ENCODE assay signal across 1 cellular context in the genomic region with DNA sequence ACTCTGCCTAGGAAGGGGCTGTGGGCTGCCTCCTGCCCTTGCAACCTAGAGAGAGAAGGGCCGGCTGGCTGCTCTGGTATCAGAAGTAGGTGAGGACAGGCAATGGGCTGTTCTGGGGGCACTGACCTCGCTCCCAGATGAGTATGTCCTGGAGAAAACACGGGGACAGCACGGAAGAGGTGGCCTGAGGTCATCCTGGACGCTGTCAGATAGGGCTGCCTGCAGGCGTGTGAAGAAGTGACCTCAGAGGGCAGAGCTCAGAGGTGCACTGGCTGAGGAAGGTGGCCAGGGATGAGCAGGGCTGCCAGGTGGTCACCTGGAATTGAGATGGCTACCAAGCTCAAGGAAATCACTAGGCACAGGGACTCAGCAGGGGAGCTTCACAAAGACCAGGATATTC.
TF ChIP-seq lines count a peak whose summit lies in the region.

No MANE protein-coding gene starts in this region.

TF ChIP-seq in HepG2, 621 proteins besides CTCF, POLR2A, EP300 and RAD21 (continued from another document):
- no peak for TF ChIP-seq ZNF841 (CRISPR knock-in tag; IDR thresholded peaks at IDR 0.05; ENCODE audit: borderline replicate concordance)
- TF ChIP-seq ZNF7 (CRISPR knock-in tag; IDR thresholded peaks at IDR 0.05) = no peak
- TF ChIP-seq ZFP36L1 (CRISPR knock-in tag; IDR thresholded peaks at IDR 0.05) = no peak
- TF ChIP-seq, protein P1, sequence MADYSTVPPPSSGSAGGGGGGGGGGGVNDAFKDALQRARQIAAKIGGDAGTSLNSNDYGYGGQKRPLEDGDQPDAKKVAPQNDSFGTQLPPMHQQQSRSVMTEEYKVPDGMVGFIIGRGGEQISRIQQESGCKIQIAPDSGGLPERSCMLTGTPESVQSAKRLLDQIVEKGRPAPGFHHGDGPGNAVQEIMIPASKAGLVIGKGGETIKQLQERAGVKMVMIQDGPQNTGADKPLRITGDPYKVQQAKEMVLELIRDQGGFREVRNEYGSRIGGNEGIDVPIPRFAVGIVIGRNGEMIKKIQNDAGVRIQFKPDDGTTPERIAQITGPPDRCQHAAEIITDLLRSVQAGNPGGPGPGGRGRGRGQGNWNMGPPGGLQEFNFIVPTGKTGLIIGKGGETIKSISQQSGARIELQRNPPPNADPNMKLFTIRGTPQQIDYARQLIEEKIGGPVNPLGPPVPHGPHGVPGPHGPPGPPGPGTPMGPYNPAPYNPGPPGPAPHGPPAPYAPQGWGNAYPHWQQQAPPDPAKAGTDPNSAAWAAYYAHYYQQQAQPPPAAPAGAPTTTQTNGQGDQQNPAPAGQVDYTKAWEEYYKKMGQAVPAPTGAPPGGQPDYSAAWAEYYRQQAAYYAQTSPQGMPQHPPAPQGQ (CRISPR knock-in tag; IDR thresholded peaks at IDR 0.05; ENCODE audit: borderline replicate concordance) = no peak
- TF ChIP-seq, protein P2, sequence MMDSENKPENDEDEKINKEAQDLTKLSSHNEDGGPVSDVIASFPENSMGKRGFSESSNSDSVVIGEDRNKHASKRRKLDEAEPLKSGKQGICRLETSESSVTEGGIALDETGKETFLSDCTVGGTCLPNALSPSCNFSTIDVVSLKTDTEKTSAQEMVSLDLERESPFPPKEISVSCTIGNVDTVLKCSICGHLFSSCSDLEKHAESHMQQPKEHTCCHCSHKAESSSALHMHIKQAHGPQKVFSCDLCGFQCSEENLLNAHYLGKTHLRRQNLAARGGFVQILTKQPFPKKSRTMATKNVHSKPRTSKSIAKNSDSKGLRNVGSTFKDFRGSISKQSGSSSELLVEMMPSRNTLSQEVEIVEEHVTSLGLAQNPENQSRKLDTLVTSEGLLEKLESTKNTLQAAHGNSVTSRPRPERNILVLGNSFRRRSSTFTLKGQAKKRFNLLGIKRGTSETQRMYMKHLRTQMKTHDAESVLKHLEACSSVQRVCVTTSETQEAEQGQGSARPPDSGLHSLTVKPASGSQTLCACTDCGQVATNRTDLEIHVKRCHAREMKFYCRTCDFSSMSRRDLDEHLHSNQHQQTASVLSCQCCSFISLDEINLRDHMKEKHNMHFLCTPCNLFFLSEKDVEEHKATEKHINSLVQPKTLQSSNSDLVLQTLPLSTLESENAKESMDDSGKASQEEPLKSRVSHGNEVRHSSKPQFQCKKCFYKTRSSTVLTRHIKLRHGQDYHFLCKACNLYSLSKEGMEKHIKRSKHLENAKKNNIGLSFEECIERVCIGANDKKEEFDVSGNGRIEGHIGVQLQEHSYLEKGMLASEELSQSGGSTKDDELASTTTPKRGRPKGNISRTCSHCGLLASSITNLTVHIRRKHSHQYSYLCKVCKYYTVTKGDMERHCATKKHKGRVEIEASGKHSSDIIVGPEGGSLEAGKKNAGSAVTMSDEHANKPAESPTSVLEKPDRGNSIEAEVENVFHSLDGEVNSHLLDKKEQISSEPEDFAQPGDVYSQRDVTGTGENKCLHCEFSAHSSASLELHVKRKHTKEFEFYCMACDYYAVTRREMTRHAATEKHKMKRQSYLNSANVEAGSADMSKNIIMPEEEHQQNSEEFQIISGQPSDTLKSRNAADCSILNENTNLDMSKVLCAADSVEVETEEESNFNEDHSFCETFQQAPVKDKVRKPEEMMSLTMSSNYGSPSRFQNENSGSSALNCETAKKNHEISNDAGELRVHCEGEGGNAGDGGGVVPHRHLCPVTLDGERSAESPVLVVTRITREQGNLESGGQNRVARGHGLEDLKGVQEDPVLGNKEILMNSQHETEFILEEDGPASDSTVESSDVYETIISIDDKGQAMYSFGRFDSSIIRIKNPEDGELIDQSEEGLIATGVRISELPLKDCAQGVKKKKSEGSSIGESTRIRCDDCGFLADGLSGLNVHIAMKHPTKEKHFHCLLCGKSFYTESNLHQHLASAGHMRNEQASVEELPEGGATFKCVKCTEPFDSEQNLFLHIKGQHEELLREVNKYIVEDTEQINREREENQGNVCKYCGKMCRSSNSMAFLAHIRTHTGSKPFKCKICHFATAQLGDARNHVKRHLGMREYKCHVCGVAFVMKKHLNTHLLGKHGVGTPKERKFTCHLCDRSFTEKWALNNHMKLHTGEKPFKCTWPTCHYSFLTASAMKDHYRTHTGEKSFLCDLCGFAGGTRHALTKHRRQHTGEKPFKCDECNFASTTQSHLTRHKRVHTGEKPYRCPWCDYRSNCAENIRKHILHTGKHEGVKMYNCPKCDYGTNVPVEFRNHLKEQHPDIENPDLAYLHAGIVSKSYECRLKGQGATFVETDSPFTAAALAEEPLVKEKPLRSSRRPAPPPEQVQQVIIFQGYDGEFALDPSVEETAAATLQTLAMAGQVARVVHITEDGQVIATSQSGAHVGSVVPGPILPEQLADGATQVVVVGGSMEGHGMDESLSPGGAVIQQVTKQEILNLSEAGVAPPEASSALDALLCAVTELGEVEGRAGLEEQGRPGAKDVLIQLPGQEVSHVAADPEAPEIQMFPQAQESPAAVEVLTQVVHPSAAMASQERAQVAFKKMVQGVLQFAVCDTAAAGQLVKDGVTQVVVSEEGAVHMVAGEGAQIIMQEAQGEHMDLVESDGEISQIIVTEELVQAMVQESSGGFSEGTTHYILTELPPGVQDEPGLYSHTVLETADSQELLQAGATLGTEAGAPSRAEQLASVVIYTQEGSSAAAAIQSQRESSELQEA (CRISPR knock-in tag; IDR thresholded peaks at IDR 0.05; ENCODE audit: not compliant biosample characterization) = no peak
- TF ChIP-seq MYC (CRISPR knock-in tag; IDR thresholded peaks at IDR 0.05; ENCODE audit: borderline replicate concordance) = no peak
- TF ChIP-seq CENPT (CRISPR knock-in tag; IDR thresholded peaks at IDR 0.05; ENCODE audit: low read depth) = no peak
- no peak for TF ChIP-seq ZNF460 (CRISPR knock-in tag; IDR thresholded peaks at IDR 0.05; ENCODE audit: borderline replicate concordance)
- TF ChIP-seq, protein P3, sequence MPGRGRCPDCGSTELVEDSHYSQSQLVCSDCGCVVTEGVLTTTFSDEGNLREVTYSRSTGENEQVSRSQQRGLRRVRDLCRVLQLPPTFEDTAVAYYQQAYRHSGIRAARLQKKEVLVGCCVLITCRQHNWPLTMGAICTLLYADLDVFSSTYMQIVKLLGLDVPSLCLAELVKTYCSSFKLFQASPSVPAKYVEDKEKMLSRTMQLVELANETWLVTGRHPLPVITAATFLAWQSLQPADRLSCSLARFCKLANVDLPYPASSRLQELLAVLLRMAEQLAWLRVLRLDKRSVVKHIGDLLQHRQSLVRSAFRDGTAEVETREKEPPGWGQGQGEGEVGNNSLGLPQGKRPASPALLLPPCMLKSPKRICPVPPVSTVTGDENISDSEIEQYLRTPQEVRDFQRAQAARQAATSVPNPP (CRISPR knock-in tag; IDR thresholded peaks at IDR 0.05) = no peak
- no peak for TF ChIP-seq ZNF713 (CRISPR knock-in tag; IDR thresholded peaks at IDR 0.05)
- TF ChIP-seq ZNF550 (CRISPR knock-in tag; IDR thresholded peaks at IDR 0.05; ENCODE audit: borderline replicate concordance) = no peak
- TF ChIP-seq, protein P4, sequence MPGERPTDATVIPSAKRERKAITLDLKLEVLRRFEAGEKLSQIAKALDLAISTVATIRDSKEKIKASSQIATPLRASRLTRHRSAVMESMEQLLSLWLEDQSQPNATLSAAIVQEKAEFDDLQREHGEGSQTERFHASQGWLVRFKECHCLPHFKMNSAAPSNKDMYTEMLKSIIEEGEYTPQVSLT (CRISPR knock-in tag; IDR thresholded peaks at IDR 0.05; ENCODE audit: borderline replicate concordance, low read depth) = no peak
- no peak for TF ChIP-seq ZNF891 (CRISPR knock-in tag; IDR thresholded peaks at IDR 0.05)
